9 cellular contexts compared by ENCODE assay signal in genomic region chr1:32870615-32871363, GRCh38. TPM values are rescaled to one million over a fixed set of nuclear protein-coding genes. Genes with fewer than 3 reads are reported as not detected.
DNase-seq lines count a peak whose midpoint lies in the region; ATAC-seq lines count a peak whose summit lies in the region.
"Had no signal": no experiment of that assay in that cellular context is flagged by ENCODE, and none has a peak within 500 bp of the region (broad histone marks: within the 10 kb centered on the region; RNA-seq: fewer than 3 reads in every experiment).

FNDC5 (minus strand) TSS chr1:32870912.

- H3K4me3 ChIP-seq in adipocyte (ENCODE audit: low read length) (peak within 1 kb of the TSS; percentile 69), iPS-15b (ENCODE audit: low read depth, low read length) (peak within 1 kb of the TSS; percentile 64), skeletal muscle tissue (ENCODE audit: low read length in 3 of 3) (peak within 1 kb of the TSS; percentile 65 to 83 (median 68))

- peak within 1 kb of the TSS; percentile 28 for H3K9ac ChIP-seq in adipocyte (ENCODE audit: low read length)
- no peak within 1 kb of the TSS for H3K9ac ChIP-seq in iPS-15b (ENCODE audit: low read depth, low read length)
- H3K9ac ChIP-seq in skeletal muscle tissue (ENCODE audit: low read depth in 1 of 3, low read length in 3 of 3) = peak within 1 kb of the TSS; percentile 53 to 88 (median 70)

- H3K36me3 ChIP-seq in adipocyte (ENCODE audit: control insufficient read depth, insufficient read depth, low read length, severe bottlenecking) = no peaks in the 10 kb centered on the region
- no peaks in the 10 kb centered on the region for H3K36me3 ChIP-seq in iPS-15b (ENCODE audit: control insufficient read depth, insufficient read depth, low read length)
- H3K36me3 ChIP-seq in skeletal muscle tissue (ENCODE audit: control insufficient read depth in 3 of 3, insufficient read depth in 3 of 3, low read length in 3 of 3) = peaks cover 0 to 12% (median 8%) of the 10 kb centered on the region in 3 donors

- DNase-seq in NCI-H146 (lab: John Stamatoyannopoulos, UW) = peak; percentile 31
- DNase-seq in NCI-H146 treated with DMSO at 0.1 percent for 48 hours (lab: John Stamatoyannopoulos, UW; ENCODE audit: unreplicated experiment) = no peak
- peak; percentile 65 for DNase-seq in adipocyte (ENCODE audit: low read depth)
- no peak for DNase-seq in stimulated activated CD4-positive, alpha-beta T cell treated with anti-CD3 and anti-CD28 coated beads, Interleukin-2, amount 100 ng/mL, for 24 hours
- DNase-seq in SHP77 treated with DMSO at 0.1 percent for 48 hours (lab: John Stamatoyannopoulos, UW) = no peak

- peak within 1 kb of the TSS; percentile 69 for H3K27ac ChIP-seq in skeletal muscle tissue (ENCODE audit: low read depth, low read length)
- H3K27ac ChIP-seq: C4-2B had no signal

- H3K27me3 ChIP-seq in adipocyte (replicated peaks; ENCODE audit: control insufficient read depth, insufficient read depth, low read length) (peaks cover 8% of the 10 kb centered on the region), iPS-15b (ENCODE audit: control insufficient read depth, insufficient read depth, low read length) (peaks cover 31% of the 10 kb centered on the region), skeletal muscle tissue (ENCODE audit: control insufficient read depth in 3 of 3, insufficient read depth in 3 of 3, low read length in 3 of 3) (no peaks in the 10 kb centered on the region)

- H3K9me3 ChIP-seq in adipocyte (ENCODE audit: control insufficient read depth, low read length) (no peaks in the 10 kb centered on the region), iPS-15b (ENCODE audit: control insufficient read depth, insufficient read depth, low read length) (no peaks in the 10 kb centered on the region), skeletal muscle tissue (ENCODE audit: control insufficient read depth in 3 of 3, low read length in 3 of 3) (no peaks in the 10 kb centered on the region)

- H3K4me1 ChIP-seq in adipocyte (ENCODE audit: control insufficient read depth, insufficient read depth, low read length) = peaks cover 3% of the 10 kb centered on the region
- peaks cover 14% of the 10 kb centered on the region for H3K4me1 ChIP-seq in iPS-15b (ENCODE audit: control insufficient read depth, insufficient read depth, low read length)
- H3K4me1 ChIP-seq in skeletal muscle tissue (ENCODE audit: control insufficient read depth in 3 of 3, insufficient read depth in 3 of 3, low read length in 3 of 3) = peaks cover 28 to 34% (median 31%) of the 10 kb centered on the region in 3 donors

- ATAC-seq in GM21526 (IDR thresholded peaks at IDR 0.05; ENCODE audit: low FRiP score, unreplicated experiment) = no peak

RNA-seq across cellular contexts. Expression of gene FNDC5, which starts in this region (rescaled TPM):
- 366 TPM for total RNA-seq in skeletal muscle tissue

Comparison
In these comparisons a context has a peak if more than half of its experiments do, and no peak if none do; other contexts are left out.
1. DNase-seq: peak in NCI-H146 (single experiment) and adipocyte (single experiment); none in NCI-H146 treated with DMSO at 0.1 percent for 48 hours (single experiment), stimulated activated CD4-positive, alpha-beta T cell treated with anti-CD3 and anti-CD28 coated beads, Interleukin-2, amount 100 ng/mL, for 24 hours (0 of 2) and SHP77 treated with DMSO at 0.1 percent for 48 hours (single experiment).
2. Peak in every context shown above with its lines, with median percentiles within 50 percentile points of each other: H3K4me3 ChIP-seq.